In genomic region chr7:142347091-142347490, GRCh38 we compare ENCODE assay signal across 1 cellular context.
TF ChIP-seq lines count a peak whose summit lies in the region.

No MANE protein-coding gene starts in this region.

TF ChIP-seq in HepG2, 621 proteins besides CTCF, POLR2A, EP300 and RAD21 (continued from another document):
- TF ChIP-seq NFIC (IDR thresholded peaks at IDR 0.05; ENCODE audit: low read length): no peak
- TF ChIP-seq SETDB1 (CRISPR knock-in tag; IDR thresholded peaks at IDR 0.05; ENCODE audit: borderline replicate concordance): no peak
- TF ChIP-seq EED (CRISPR knock-in tag; IDR thresholded peaks at IDR 0.05): no peak
- TF ChIP-seq, protein P1, sequence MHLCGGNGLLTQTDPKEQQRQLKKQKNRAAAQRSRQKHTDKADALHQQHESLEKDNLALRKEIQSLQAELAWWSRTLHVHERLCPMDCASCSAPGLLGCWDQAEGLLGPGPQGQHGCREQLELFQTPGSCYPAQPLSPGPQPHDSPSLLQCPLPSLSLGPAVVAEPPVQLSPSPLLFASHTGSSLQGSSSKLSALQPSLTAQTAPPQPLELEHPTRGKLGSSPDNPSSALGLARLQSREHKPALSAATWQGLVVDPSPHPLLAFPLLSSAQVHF (CRISPR knock-in tag; IDR thresholded peaks at IDR 0.05): no peak
- TF ChIP-seq REL (CRISPR knock-in tag; conservative IDR thresholded peaks at IDR 0.05): no peak
- no peak for TF ChIP-seq BHLHE40 (IDR thresholded peaks at IDR 0.05; ENCODE audit: low read length)
- no peak for TF ChIP-seq ZNF83 (CRISPR knock-in tag; IDR thresholded peaks at IDR 0.05; ENCODE audit: borderline replicate concordance)
- no peak for TF ChIP-seq HMG20A (CRISPR knock-in tag; IDR thresholded peaks at IDR 0.05; ENCODE audit: borderline replicate concordance)
- TF ChIP-seq ZZZ3 (CRISPR knock-in tag; IDR thresholded peaks at IDR 0.05; ENCODE audit: borderline replicate concordance): no peak
- TF ChIP-seq ARID5B (CRISPR knock-in tag; IDR thresholded peaks at IDR 0.05): no peak
- no peak for TF ChIP-seq NR2C2 (CRISPR knock-in tag; IDR thresholded peaks at IDR 0.05; ENCODE audit: borderline replicate concordance)
- no peak for TF ChIP-seq GTF2F1 (IDR thresholded peaks at IDR 0.05; ENCODE audit: low read length)
- TF ChIP-seq ZBTB1 (CRISPR knock-in tag; IDR thresholded peaks at IDR 0.05; ENCODE audit: borderline replicate concordance): no peak
- no peak for TF ChIP-seq ZFP36L2 (CRISPR knock-in tag; IDR thresholded peaks at IDR 0.05)
- TF ChIP-seq KLF9 (CRISPR knock-in tag; IDR thresholded peaks at IDR 0.05; ENCODE audit: low read depth): no peak
- TF ChIP-seq, protein P2, sequence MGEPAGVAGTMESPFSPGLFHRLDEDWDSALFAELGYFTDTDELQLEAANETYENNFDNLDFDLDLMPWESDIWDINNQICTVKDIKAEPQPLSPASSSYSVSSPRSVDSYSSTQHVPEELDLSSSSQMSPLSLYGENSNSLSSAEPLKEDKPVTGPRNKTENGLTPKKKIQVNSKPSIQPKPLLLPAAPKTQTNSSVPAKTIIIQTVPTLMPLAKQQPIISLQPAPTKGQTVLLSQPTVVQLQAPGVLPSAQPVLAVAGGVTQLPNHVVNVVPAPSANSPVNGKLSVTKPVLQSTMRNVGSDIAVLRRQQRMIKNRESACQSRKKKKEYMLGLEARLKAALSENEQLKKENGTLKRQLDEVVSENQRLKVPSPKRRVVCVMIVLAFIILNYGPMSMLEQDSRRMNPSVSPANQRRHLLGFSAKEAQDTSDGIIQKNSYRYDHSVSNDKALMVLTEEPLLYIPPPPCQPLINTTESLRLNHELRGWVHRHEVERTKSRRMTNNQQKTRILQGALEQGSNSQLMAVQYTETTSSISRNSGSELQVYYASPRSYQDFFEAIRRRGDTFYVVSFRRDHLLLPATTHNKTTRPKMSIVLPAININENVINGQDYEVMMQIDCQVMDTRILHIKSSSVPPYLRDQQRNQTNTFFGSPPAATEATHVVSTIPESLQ (CRISPR knock-in tag; conservative IDR thresholded peaks at IDR 0.05): no peak
- no peak for TF ChIP-seq ZNF782 (CRISPR knock-in tag; IDR thresholded peaks at IDR 0.05; ENCODE audit: borderline replicate concordance)
